ENCODE assay signal across 25 cellular contexts in genomic region chr7:56048245-56048644, GRCh38. TPM values are rescaled to one million over a fixed set of nuclear protein-coding genes. Genes with fewer than 3 reads are reported as not detected.
DNase-seq lines count a peak whose midpoint lies in the region; ATAC-seq and TF ChIP-seq lines count a peak whose summit lies in the region.
"Had no signal": no experiment of that assay in that cellular context is flagged by ENCODE, and none has a peak within 500 bp of the region (broad histone marks: within the 10 kb centered on the region; RNA-seq: fewer than 3 reads in every experiment).

No MANE protein-coding gene starts in this region.

- POLR2A ChIA-PET in MCF 10A (lab: Yijun Ruan, JAX): interaction anchor here (0.7 to 0.8 kb wide), 3 partner anchors 38 to 478 kb away, joined by 3 to 7 read pairs (median 3); no protein-coding TSS in a partner anchor

- intact Hi-C loops in MCF 10A (cut with micrococcal nuclease): no loop called here
- intact Hi-C loops in breast epithelium (cut with DNase I; ENCODE audit: low total_unique reads): no loop called here
- intact Hi-C loops in uterus (cut with DNase I; ENCODE audit: low total_unique reads): no loop called here

- H3K4me1 Mint-ChIP-seq in MCF 10A (ENCODE audit: insufficient read depth, unreplicated experiment) (peaks cover 10% of the 10 kb centered on the region), chondrocyte (ENCODE audit: low read depth) (peaks cover 47% of the 10 kb centered on the region), nephron (peaks cover 26% of the 10 kb centered on the region)

- H3K36me3 ChIP-seq in breast epithelium (no peaks in the 10 kb centered on the region), uterus (no peaks in the 10 kb centered on the region)
- H3K36me3 ChIP-seq: thyroid gland had no signal

- H3K27ac Mint-ChIP-seq in MCF 10A (ENCODE audit: low read depth, unreplicated experiment) (no peak overlapping the region), chondrocyte (ENCODE audit: unreplicated experiment) (peak overlapping the region; percentile 75), nephron (peak overlapping the region; percentile 61 to 67 (median 65))
- H3K27ac Mint-ChIP-seq: activated naive CD8-positive, alpha-beta T cell treated with anti-CD3 and anti-CD28 coated beads for 36 hours; activated T-helper 1 cell treated with anti-CD3 and anti-CD28 coated beads, Interleukin-12 subunit alpha, Interleukin-12 subunit beta, Interleukin-2, Interleukin-4 antibody, amounts not matched to agents 30 ng/mL and 10 ng/mL and 1 ng/mL, durations not matched to agents 14 hours and 24 hours and 36 hours; dendritic cell treated with granulocyte-macrophage colony-stimulating factor and Interleukin-4, amounts not matched to agents 40 ng/mL and 50 ng/mL, for 4 days; stimulated activated effector memory CD8-positive, alpha-beta T cell treated with anti-CD3 and anti-CD28 coated beads, Interleukin-12 subunit alpha, Interleukin-12 subunit beta, amount 100 ng/mL, for 72 hours had no signal

- H3K4me3 ChIP-seq in breast epithelium (no peak overlapping the region), uterus (no peak overlapping the region)
- H3K4me3 ChIP-seq: BLaER1 treated with 17β-estradiol and CSF1 and Interleukin-3, amounts not matched to agents 10 nM and 100 nM; Peyer's patch; SJSA1; thyroid gland had no signal

- H3K9me3 ChIP-seq in breast epithelium: no peaks in the 10 kb centered on the region
- H3K9me3 ChIP-seq in uterus: no peaks in the 10 kb centered on the region
- H3K9me3 ChIP-seq: BLaER1 treated with 17β-estradiol and CSF1 and Interleukin-3, amounts not matched to agents 10 nM and 100 nM; Peyer's patch; SJSA1; thyroid gland had no signal

- H3K36me3 Mint-ChIP-seq in MCF 10A (ENCODE audit: insufficient read depth, unreplicated experiment): peaks cover 23% of the 10 kb centered on the region
- H3K36me3 Mint-ChIP-seq in chondrocyte (ENCODE audit: low read depth): no peaks in the 10 kb centered on the region
- peaks cover 10% of the 10 kb centered on the region for H3K36me3 Mint-ChIP-seq in nephron (ENCODE audit: low read depth)

- H3K9me3 Mint-ChIP-seq in MCF 10A (ENCODE audit: unreplicated experiment) (no peaks in the 10 kb centered on the region), chondrocyte (ENCODE audit: low read depth) (no peaks in the 10 kb centered on the region), nephron (no peaks in the 10 kb centered on the region)
- H3K9me3 Mint-ChIP-seq: activated naive CD8-positive, alpha-beta T cell treated with anti-CD3 and anti-CD28 coated beads for 36 hours; activated T-helper 1 cell treated with anti-CD3 and anti-CD28 coated beads, Interleukin-12 subunit alpha, Interleukin-12 subunit beta, Interleukin-2, Interleukin-4 antibody, amounts not matched to agents 30 ng/mL and 10 ng/mL and 1 ng/mL, durations not matched to agents 14 hours and 24 hours and 36 hours; dendritic cell treated with granulocyte-macrophage colony-stimulating factor and Interleukin-4, amounts not matched to agents 40 ng/mL and 50 ng/mL, for 4 days; stimulated activated effector memory CD8-positive, alpha-beta T cell treated with anti-CD3 and anti-CD28 coated beads, Interleukin-12 subunit alpha, Interleukin-12 subunit beta, amount 100 ng/mL, for 72 hours had no signal

- H3K4me3 Mint-ChIP-seq in MCF 10A (ENCODE audit: unreplicated experiment): peak overlapping the region; percentile 23
- H3K4me3 Mint-ChIP-seq in chondrocyte (ENCODE audit: unreplicated experiment): no peak overlapping the region
- H3K4me3 Mint-ChIP-seq in nephron: peak overlapping the region; percentile 7 to 40 (median 12)
- H3K4me3 Mint-ChIP-seq: activated naive CD8-positive, alpha-beta T cell treated with anti-CD3 and anti-CD28 coated beads for 36 hours; activated T-helper 1 cell treated with anti-CD3 and anti-CD28 coated beads, Interleukin-12 subunit alpha, Interleukin-12 subunit beta, Interleukin-2, Interleukin-4 antibody, amounts not matched to agents 30 ng/mL and 10 ng/mL and 1 ng/mL, durations not matched to agents 14 hours and 24 hours and 36 hours; dendritic cell treated with granulocyte-macrophage colony-stimulating factor and Interleukin-4, amounts not matched to agents 40 ng/mL and 50 ng/mL, for 4 days; naive thymus-derived CD4-positive, alpha-beta T cell; stimulated activated effector memory CD8-positive, alpha-beta T cell treated with anti-CD3 and anti-CD28 coated beads, Interleukin-12 subunit alpha, Interleukin-12 subunit beta, amount 100 ng/mL, for 72 hours had no signal

- BruUV-seq in MCF 10A (replicated peaks; lab: Mats Ljungman, UMichigan): no TSS peak

- H3K27me3 Mint-ChIP-seq in MCF 10A (ENCODE audit: insufficient read depth, unreplicated experiment) (no peaks in the 10 kb centered on the region), chondrocyte (ENCODE audit: low read depth) (no peaks in the 10 kb centered on the region), nephron (ENCODE audit: low read depth) (no peaks in the 10 kb centered on the region)
- H3K27me3 Mint-ChIP-seq: activated naive CD8-positive, alpha-beta T cell treated with anti-CD3 and anti-CD28 coated beads for 36 hours; dendritic cell treated with granulocyte-macrophage colony-stimulating factor and Interleukin-4, amounts not matched to agents 40 ng/mL and 50 ng/mL, for 4 days; naive thymus-derived CD4-positive, alpha-beta T cell had no signal

- H3K27me3 ChIP-seq in breast epithelium (no peaks in the 10 kb centered on the region), uterus (no peaks in the 10 kb centered on the region)
- H3K27me3 ChIP-seq: BLaER1 treated with 17β-estradiol and CSF1 and Interleukin-3, amounts not matched to agents 10 nM and 100 nM; foreskin keratinocyte; Peyer's patch; SJSA1; thyroid gland had no signal

- no peak for DNase-seq in MCF 10A (ENCODE audit: unreplicated experiment)
- DNase-seq in breast epithelium (ENCODE audit: low spot score in 2 of 2): no peak
- no peak for DNase-seq in chondrocyte (ENCODE audit: low spot score)
- no peak for DNase-seq in uterus
- no peak for DNase-seq in Ammon's horn (ENCODE audit: low spot score)
- DNase-seq: activated naive CD8-positive, alpha-beta T cell treated with anti-CD3 and anti-CD28 coated beads for 36 hours; H7; kidney; naive thymus-derived CD4-positive, alpha-beta T cell; NK-92 treated with Interleukin-12 subunit alpha and Interleukin-12 subunit beta, amount 100 ng/mL, for 24 hours; Peyer's patch; posterior cingulate gyrus; T1000 had no signal

- TF ChIP-seq CTCF in MCF 10A (IDR thresholded peaks at IDR 0.05; ENCODE audit: unreplicated experiment) (no peak), breast epithelium (IDR thresholded peaks at IDR 0.05) (no peak), chondrocyte (IDR thresholded peaks at IDR 0.05) (no peak), nephron (IDR thresholded peaks at IDR 0.05; ENCODE audit: unreplicated experiment in 3 of 3) (no peak), uterus (IDR thresholded peaks at IDR 0.05) (no peak)

- H3K4me1 ChIP-seq in breast epithelium: peaks cover 0 to 6% of the 10 kb centered on the region in 2 donors
- H3K4me1 ChIP-seq in uterus: no peaks in the 10 kb centered on the region

- CTCF ChIA-PET in MCF 10A (lab: Yijun Ruan, JAX): interaction anchor here (0.9 kb wide), 1 partner anchor 43 kb away, joined by 3 read pairs; no protein-coding TSS in a partner anchor

- no peak for TF ChIP-seq POLR2A in breast epithelium (IDR thresholded peaks at IDR 0.05)
- no peak for TF ChIP-seq POLR2A in uterus (IDR thresholded peaks at IDR 0.05)

- ATAC-seq in HG02973 (IDR thresholded peaks at IDR 0.05; ENCODE audit: unreplicated experiment) (no peak), GM18907 (IDR thresholded peaks at IDR 0.05; ENCODE audit: unreplicated experiment) (no peak)
- ATAC-seq: naive thymus-derived CD4-positive, alpha-beta T cell; stimulated activated effector memory CD8-positive, alpha-beta T cell treated with anti-CD3 and anti-CD28 coated beads, Interleukin-12 subunit alpha, Interleukin-12 subunit beta, amount 100 ng/mL, for 72 hours had no signal

- H3K27ac ChIP-seq in breast epithelium (no peak overlapping the region), uterus (peak overlapping the region; percentile 64 to 81)
- H3K27ac ChIP-seq: BLaER1 treated with 17β-estradiol and CSF1 and Interleukin-3, amounts not matched to agents 10 nM and 100 nM; foreskin keratinocyte; SJSA1 had no signal

RNA-seq across cellular contexts. Expression of gene PSPH, which starts 3.0 kb away (rescaled TPM):
- total RNA-seq in MCF 10A (2022): 49.4 and 56.6 TPM in 2 replicates
- 10 to 100 TPM; 11.4 to 17.7 (median 14.4) TPM for total RNA-seq in breast epithelium
- total RNA-seq in chondrocyte: 11.4 to 37.5 TPM (median 35.9 TPM) in 3 replicates
- 10 to 100 TPM in 3 of 4 donors, 1 to 10 TPM in 1; 4.5 to 25.6 (median 16.7) TPM for total RNA-seq in uterus

RNA-seq across cellular contexts. Expression of gene CCT6A, which starts 3.3 kb away (rescaled TPM):
- total RNA-seq in MCF 10A (2022): 208 and 222 TPM in 2 replicates
- total RNA-seq in breast epithelium: 100 to 1,000 TPM in 2 of 3 donors, 10 to 100 TPM in 1; 75.7 to 137 (median 112) TPM
- 97.2 to 123 TPM (median 101 TPM) in 3 replicates for total RNA-seq in chondrocyte
- total RNA-seq in uterus: 100 to 1,000 TPM in 3 of 4 donors, 10 to 100 TPM in 1; 88.0 to 255 (median 194) TPM

RNA-seq across cellular contexts. Expression of gene SUMF2, which starts 15.8 kb away (rescaled TPM):
- total RNA-seq in MCF 10A (2022): 142 and 159 TPM in 2 replicates
- total RNA-seq in breast epithelium: 100 to 1,000 TPM; 123 to 131 (median 127) TPM
- total RNA-seq in chondrocyte: 158 to 182 TPM (median 160 TPM) in 3 replicates
- 100 to 1,000 TPM in 2 of 4 donors, 10 to 100 TPM in 2; 61.2 to 110 (median 86.5) TPM for total RNA-seq in uterus

RNA-seq across cellular contexts. Expression of gene PHKG1, which starts 44.5 kb away (rescaled TPM):
- total RNA-seq in MCF 10A (2022) (1.2 and 2.4 TPM in 2 replicates), breast epithelium (1 to 10 TPM; 2.6 to 4.3 (median 2.8) TPM), chondrocyte (0.15 to 0.62 TPM (median 0.24 TPM) in 3 replicates), uterus (1 to 10 TPM in 1 of 4 donors, under 1 TPM in 1, not detected in 2; 0.97 to 4.7 TPM)
- total RNA-seq: epithelial cell of proximal tubule, NCI-H460 had no signal

RNA-seq across cellular contexts. Expression of gene CHCHD2, which starts 58.0 kb away (rescaled TPM):
- total RNA-seq in MCF 10A (2022) (564 and 712 TPM in 2 replicates), breast epithelium (100 to 1,000 TPM; 327 to 371 (median 363) TPM), chondrocyte (119 to 232 TPM (median 120 TPM) in 3 replicates), uterus (100 to 1,000 TPM; 193 to 900 (median 353) TPM)

Comparison
In these comparisons a context has a peak if more than half of its experiments do, and no peak if none do; other contexts are left out.
1. H3K27ac ChIP-seq: peak in uterus (2 of 2); none in breast epithelium (0 of 2).